Comparison of ENCODE assay signal across 31 cellular contexts in the genomic region with DNA sequence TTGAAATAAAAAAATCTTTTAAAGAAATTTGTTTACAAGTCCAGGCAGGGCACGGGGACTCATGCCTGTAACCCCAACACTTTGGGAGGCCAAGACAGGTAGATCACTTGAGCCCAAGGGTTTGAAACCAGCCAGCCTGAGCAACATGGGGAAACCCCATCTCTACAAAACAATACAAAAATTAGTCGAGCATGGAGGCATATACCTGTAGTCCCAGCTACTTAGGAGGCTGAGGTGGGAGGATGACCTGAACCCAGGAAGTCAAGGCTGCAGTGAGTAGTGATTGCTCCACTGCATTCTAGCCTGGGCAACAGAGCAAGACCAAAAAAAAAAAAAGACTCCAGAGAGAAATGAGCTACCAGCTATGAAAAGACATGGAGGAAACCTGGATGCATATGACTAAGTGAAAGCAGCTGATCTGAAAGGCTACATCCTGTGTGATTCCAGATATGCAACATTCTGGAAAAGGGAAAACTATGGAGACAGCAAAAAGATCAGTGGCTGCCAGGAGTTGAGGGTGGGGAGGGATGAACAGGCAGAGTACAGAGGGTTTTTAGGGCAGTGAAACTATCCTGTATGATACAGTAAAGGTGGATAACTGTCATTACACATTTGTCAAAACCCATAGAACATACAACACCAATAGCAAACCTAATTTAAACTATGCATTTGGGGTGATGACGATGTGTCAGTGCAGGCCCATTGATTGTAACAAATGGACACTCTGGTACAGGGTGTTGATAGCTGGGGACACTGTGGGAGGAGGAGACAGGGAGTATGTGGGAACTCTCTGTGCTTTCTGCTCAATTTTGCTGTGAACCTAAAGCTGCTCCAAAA. TPM values are rescaled to one million over a fixed set of nuclear protein-coding genes. Genes with fewer than 3 reads are reported as not detected.
DNase-seq lines count a peak whose midpoint lies in the region; ATAC-seq and TF ChIP-seq lines count a peak whose summit lies in the region.
"Had no signal": no experiment of that assay in that cellular context is flagged by ENCODE, and none has a peak within 500 bp of the region (broad histone marks: within the 10 kb centered on the region; RNA-seq: fewer than 3 reads in every experiment).

No MANE protein-coding gene starts in this region.

- peaks cover 18% of the 10 kb centered on the region for H3K36me3 ChIP-seq in SJCRH30
- H3K36me3 ChIP-seq: brain microvascular endothelial cell, colonic mucosa, esophagus squamous epithelium, pancreas had no signal

- H3K4me3 ChIP-seq in fibroblast of the aortic adventitia (ENCODE audit: low read depth, low read length), result no peak overlapping the region
- H3K4me3 ChIP-seq in SJCRH30, result no peak overlapping the region
- H3K4me3 ChIP-seq: colonic mucosa, esophagus squamous epithelium, pancreas, SK-N-MC had no signal

- no peaks in the 10 kb centered on the region for H3K27me3 Mint-ChIP-seq in progenitor cell of endocrine pancreas
- no peaks in the 10 kb centered on the region for H3K27me3 Mint-ChIP-seq in activated naive CD4-positive, alpha-beta T cell treated with anti-CD3 and anti-CD28 coated beads, Interleukin-2, amount 10 ng/mL, durations not matched to agents 7 days and 5 days
- H3K27me3 Mint-ChIP-seq: CD4-positive, CD25-positive, alpha-beta regulatory T cell had no signal

- H3K4me1 Mint-ChIP-seq in progenitor cell of endocrine pancreas (ENCODE audit: low read depth), result no peaks in the 10 kb centered on the region
- peaks cover 2% of the 10 kb centered on the region for H3K4me1 Mint-ChIP-seq in activated naive CD4-positive, alpha-beta T cell treated with anti-CD3 and anti-CD28 coated beads, Interleukin-2, amount 10 ng/mL, durations not matched to agents 7 days and 5 days
- H3K4me1 Mint-ChIP-seq: endodermal cell, nephron progenitor cell had no signal

- no peak for TF ChIP-seq CTCF in fibroblast of the aortic adventitia (IDR thresholded peaks at IDR 0.05; ENCODE audit: insufficient read depth, low read length)
- no peak for TF ChIP-seq CTCF in progenitor cell of endocrine pancreas (IDR thresholded peaks at IDR 0.05; ENCODE audit: unreplicated experiment)

- DNase-seq in Caki2 (ENCODE audit: low read depth) (peak; percentile 66), fibroblast of the aortic adventitia (ENCODE audit: low read depth) (peak; percentile 9), progenitor cell of endocrine pancreas (ENCODE audit: low spot score, unreplicated experiment) (no peak), SJCRH30 (no peak)
- no peak for DNase-seq in effector CD4-positive, alpha-beta T cell
- DNase-seq in activated naive CD4-positive, alpha-beta T cell treated with anti-CD3 and anti-CD28 coated beads, Interleukin-2, amount 10 ng/mL, durations not matched to agents 7 days and 5 days, result no peak
- DNase-seq: activated CD4-positive, alpha-beta T cell treated with anti-CD3 and anti-CD28 coated beads, Interleukin-2, amount 50 U/mL, for 4 hours; activated naive CD4-positive, alpha-beta T cell treated with Interleukin-2 at 50 U/mL for 16 hours; activated T-cell treated with anti-CD3 and anti-CD28 coated beads, Interleukin-2, amount 50 U/mL, for 72 hours; brain microvascular endothelial cell; CD4-positive, CD25-positive, alpha-beta regulatory T cell; colonic mucosa; endodermal cell; esophagus squamous epithelium; HCEC 1CT; kidney glomerular epithelial cell; mammary epithelial cell; NCI-H1417 treated with DMSO at 0.1 percent for 48 hours; NCI-H2081 treated with DMSO at 0.1 percent for 48 hours; NCI-H345; NCI-H748 treated with DMSO at 0.1 percent for 48 hours; nephron progenitor cell; pancreas; right cardiac atrium; stimulated activated CD4-positive, alpha-beta T cell treated with anti-CD3 and anti-CD28 coated beads, Interleukin-12 subunit alpha, Interleukin-12 subunit beta, amount 100 ng/mL, for 4 hours; stimulated activated CD4-positive, alpha-beta T cell treated with anti-CD3 and anti-CD28 coated beads, Interleukin-4, amount 100 ng/mL, for 1 hour had no signal

- CTCF ChIA-PET in activated naive CD4-positive, alpha-beta T cell treated with anti-CD3 and anti-CD28 coated beads, Interleukin-2, amount 10 ng/mL, durations not matched to agents 7 days and 5 days (lab: Charles Lee), result no interaction called here

- H3K27me3 ChIP-seq in SJCRH30, result no peaks in the 10 kb centered on the region
- H3K27me3 ChIP-seq: brain microvascular endothelial cell, colonic mucosa, esophagus squamous epithelium, pancreas had no signal

- H3K4me3 Mint-ChIP-seq in progenitor cell of endocrine pancreas (ENCODE audit: low read depth), result no peak overlapping the region
- no peak overlapping the region for H3K4me3 Mint-ChIP-seq in activated naive CD4-positive, alpha-beta T cell treated with anti-CD3 and anti-CD28 coated beads, Interleukin-2, amount 10 ng/mL, durations not matched to agents 7 days and 5 days
- H3K4me3 Mint-ChIP-seq: activated T-cell treated with anti-CD3 and anti-CD28 coated beads, Interleukin-2, amount 50 U/mL, for 72 hours; endodermal cell; nephron progenitor cell; T-helper 1 cell treated with Interleukin-12 subunit alpha and Interleukin-12 subunit beta and Interleukin-4 antibody, amounts not matched to agents 30 μg/mL and 1 μg/mL, for 36 hours had no signal

- H3K4me1 ChIP-seq in SJCRH30, result no peaks in the 10 kb centered on the region
- H3K4me1 ChIP-seq: colonic mucosa, esophagus squamous epithelium, pancreas had no signal

- in situ Hi-C loops in Caki2 (cut with HindIII; ENCODE audit: low pct_unique_long_range_greater_than_20kb, low sequenced_read_pairs), result no loop called here

- peak overlapping the region; percentile 24 for H3K27ac Mint-ChIP-seq in progenitor cell of endocrine pancreas
- no peak overlapping the region for H3K27ac Mint-ChIP-seq in activated naive CD4-positive, alpha-beta T cell treated with anti-CD3 and anti-CD28 coated beads, Interleukin-2, amount 10 ng/mL, durations not matched to agents 7 days and 5 days
- H3K27ac Mint-ChIP-seq: activated T-cell treated with anti-CD3 and anti-CD28 coated beads, Interleukin-2, amount 50 U/mL, for 72 hours; endodermal cell; nephron progenitor cell; T-helper 1 cell treated with Interleukin-12 subunit alpha and Interleukin-12 subunit beta and Interleukin-4 antibody, amounts not matched to agents 30 μg/mL and 1 μg/mL, for 36 hours had no signal

- H3K9me3 Mint-ChIP-seq in progenitor cell of endocrine pancreas (ENCODE audit: low read depth), result no peaks in the 10 kb centered on the region
- no peaks in the 10 kb centered on the region for H3K9me3 Mint-ChIP-seq in activated naive CD4-positive, alpha-beta T cell treated with anti-CD3 and anti-CD28 coated beads, Interleukin-2, amount 10 ng/mL, durations not matched to agents 7 days and 5 days
- H3K9me3 Mint-ChIP-seq: activated T-cell treated with anti-CD3 and anti-CD28 coated beads, Interleukin-2, amount 50 U/mL, for 72 hours; endodermal cell; nephron progenitor cell; T-helper 1 cell treated with Interleukin-12 subunit alpha and Interleukin-12 subunit beta and Interleukin-4 antibody, amounts not matched to agents 30 μg/mL and 1 μg/mL, for 36 hours had no signal

- H3K27ac ChIP-seq in angular gyrus (ENCODE audit: low read depth, low read length) (peak overlapping the region; percentile 67), SJCRH30 (no peak overlapping the region)
- H3K27ac ChIP-seq: brain microvascular endothelial cell, colonic mucosa, esophagus squamous epithelium, KMS-11, pancreas, SK-N-MC had no signal

- peaks cover 2% of the 10 kb centered on the region for H3K36me3 Mint-ChIP-seq in progenitor cell of endocrine pancreas (ENCODE audit: insufficient read depth)
- H3K36me3 Mint-ChIP-seq in activated naive CD4-positive, alpha-beta T cell treated with anti-CD3 and anti-CD28 coated beads, Interleukin-2, amount 10 ng/mL, durations not matched to agents 7 days and 5 days, result peaks cover 35% of the 10 kb centered on the region

- no peak for ATAC-seq in HG02588 (IDR thresholded peaks at IDR 0.05; ENCODE audit: unreplicated experiment)
- ATAC-seq: activated T-cell treated with anti-CD3 and anti-CD28 coated beads, Interleukin-2, amount 50 U/mL, for 72 hours; pancreas; right cardiac atrium had no signal

- no peaks in the 10 kb centered on the region for H3K9me3 ChIP-seq in SJCRH30 (replicated peaks)
- H3K9me3 ChIP-seq: colonic mucosa, esophagus squamous epithelium, pancreas had no signal

RNA-seq across cellular contexts. Expression of a gene that starts 59.9 kb away (rescaled TPM):
- 59.8 and 392 TPM in 2 replicates for total RNA-seq in Caki2 (2014; rRNA removed; shearing (Covaris generic); ENCODE audit: low replicate concordance)
- total RNA-seq in fibroblast of the aortic adventitia (ENCODE audit: low replicate concordance), result 6.4 and 19.9 TPM in 2 replicates
- total RNA-seq in progenitor cell of endocrine pancreas, result 41.3 and 44.7 TPM in 2 replicates
- total RNA-seq in SJCRH30 (2014; rRNA removed; shearing (Covaris generic)), result 23.9 and 24.6 TPM in 2 replicates

Comparison
In these comparisons a context has a peak if more than half of its experiments do, and no peak if none do; other contexts are left out.
1. DNase-seq: peak in Caki2 (single experiment) and fibroblast of the aortic adventitia (single experiment); none in progenitor cell of endocrine pancreas (single experiment), SJCRH30 (0 of 2), effector CD4-positive, alpha-beta T cell (single experiment) and activated naive CD4-positive, alpha-beta T cell treated with anti-CD3 and anti-CD28 coated beads, Interleukin-2, amount 10 ng/mL, durations not matched to agents 7 days and 5 days (single experiment).